29 cellular contexts compared by ENCODE assay signal in the genomic region with DNA sequence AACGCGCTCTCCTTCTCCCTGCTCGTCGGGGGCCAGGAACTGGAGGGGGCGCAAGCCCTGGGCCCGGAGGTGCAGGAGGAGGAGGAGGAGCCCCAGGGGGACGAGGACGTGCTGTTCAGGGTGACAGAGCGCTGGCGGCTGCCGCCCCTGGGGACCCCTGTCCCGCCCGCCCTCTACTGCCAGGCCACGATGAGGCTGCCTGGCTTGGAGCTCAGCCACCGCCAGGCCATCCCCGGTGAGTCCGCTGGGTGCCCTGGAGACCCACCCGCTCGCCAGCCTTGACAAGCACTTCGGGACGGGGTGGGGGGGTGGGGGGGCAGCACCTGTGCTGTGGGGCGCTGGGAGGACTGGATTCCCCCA. TPM values are rescaled to one million over a fixed set of nuclear protein-coding genes. Genes with fewer than 3 reads are reported as not detected.
DNase-seq lines count a peak whose midpoint lies in the region; TF ChIP-seq lines count a peak whose summit lies in the region.
"Had no signal": no experiment of that assay in that cellular context is flagged by ENCODE, and none has a peak within 500 bp of the region (broad histone marks: within the 10 kb centered on the region; RNA-seq: fewer than 3 reads in every experiment).

No MANE protein-coding gene starts in this region.

- H3K36me3 ChIP-seq in iPS-20b (ENCODE audit: insufficient read depth, low read depth, low read length) (no peaks in the 10 kb centered on the region), vagina (no peaks in the 10 kb centered on the region)
- H3K36me3 ChIP-seq: heart left ventricle, left lung, neutrophil, SJSA1, tibial nerve had no signal

- H3K4me3 ChIP-seq in NB4 (ENCODE audit: low read depth, low read length) (no peak overlapping the region), iPS-20b (ENCODE audit: low read length) (peak overlapping the region; percentile 50; the same call in 1 of the 2 replicates), vagina (no peak overlapping the region)
- H3K4me3 ChIP-seq: left lung, psoas muscle, SJSA1, tibial nerve had no signal

- H3K9me3 Mint-ChIP-seq in chondrocyte (ENCODE audit: low read depth), result no peaks in the 10 kb centered on the region
- H3K9me3 Mint-ChIP-seq: T-helper 1 cell treated with Interleukin-12 subunit alpha and Interleukin-12 subunit beta and Interleukin-4 antibody, amounts not matched to agents 30 μg/mL and 1 μg/mL, for 36 hours had no signal

- peaks cover 2% of the 10 kb centered on the region for H3K36me3 Mint-ChIP-seq in chondrocyte (ENCODE audit: low read depth)

- intact Hi-C loops in vagina (cut with DNase I), result no loop called here

- no peak for TF ChIP-seq CTCF in NB4 (IDR thresholded peaks at IDR 0.05; ENCODE audit: low read depth, low read length)
- TF ChIP-seq CTCF in chondrocyte (IDR thresholded peaks at IDR 0.05), result no peak
- no peak for TF ChIP-seq CTCF in vagina (IDR thresholded peaks at IDR 0.05)

- no peak overlapping the region for H3K9ac ChIP-seq in iPS-20b (ENCODE audit: low read depth, low read length)

- peak; percentile 53 for DNase-seq in 8988T
- DNase-seq in D341Med (ENCODE audit: low spot score), result peak; percentile 68
- DNase-seq in NB4 (ENCODE audit: low read depth), result peak; percentile 49
- no peak for DNase-seq in NCI-H2196 (lab: John Stamatoyannopoulos, UW; ENCODE audit: unreplicated experiment)
- DNase-seq in SKM-1 treated with dmso at 0.1 percent for 144 hours (lab: John Stamatoyannopoulos, UW; ENCODE audit: unreplicated experiment), result no peak
- no peak for DNase-seq in chondrocyte (ENCODE audit: low spot score)
- no peak for DNase-seq in vagina (ENCODE audit: extremely low spot score in 2 of 2)
- DNase-seq: ACHN; activated CD4-positive, alpha-beta memory T cell treated with anti-CD3 and anti-CD28 coated beads, Interleukin-2, amount 10 ng/mL, durations not matched to agents 7 days and 5 days; activated CD4-positive, CD25-positive, alpha-beta regulatory T cell treated with anti-CD3 and anti-CD28 coated beads, Interleukin-2, amount 50 U/mL, for 72 hours; C1 segment of cervical spinal cord; COR-L47; foreskin keratinocyte; mesenchymal stem cell; NCI-H2081 treated with DMSO at 0.1 percent for 48 hours; NCI-H345 had no signal

- TF ChIP-seq POLR2A in NB4 (IDR thresholded peaks at IDR 0.05; ENCODE audit: extremely low read depth, insufficient read length), result no peak
- TF ChIP-seq POLR2A in vagina (IDR thresholded peaks at IDR 0.05), result no peak

- H3K27me3 ChIP-seq in iPS-20b (ENCODE audit: insufficient read depth, low read length) (peaks cover 39% of the 10 kb centered on the region), vagina (peaks cover 16% of the 10 kb centered on the region)

- H3K27ac Mint-ChIP-seq in chondrocyte (ENCODE audit: unreplicated experiment), result no peak overlapping the region
- H3K27ac Mint-ChIP-seq: activated CD4-positive, alpha-beta memory T cell treated with anti-CD3 and anti-CD28 coated beads, Interleukin-2, amount 10 ng/mL, durations not matched to agents 7 days and 5 days; activated naive CD4-positive, alpha-beta T cell treated with anti-CD3 and anti-CD28 coated beads, Interleukin-2, amount 50 U/mL, for 72 hours; activated T-helper 2 cell treated with anti-CD3 and anti-CD28 coated beads, Interferon-gamma antibody, Interleukin-2, Interleukin-4, amounts not matched to agents 10 μg/mL and 5 μg/mL and 100 μg/mL, durations not matched to agents 14 hours and 24 hours and 36 hours; T-helper 1 cell treated with Interleukin-12 subunit alpha and Interleukin-12 subunit beta and Interleukin-4 antibody, amounts not matched to agents 30 μg/mL and 1 μg/mL, for 36 hours had no signal

- no peaks in the 10 kb centered on the region for H3K9me3 ChIP-seq in iPS-20b (ENCODE audit: insufficient read depth, low read depth, low read length)
- no peaks in the 10 kb centered on the region for H3K9me3 ChIP-seq in vagina
- H3K9me3 ChIP-seq: heart left ventricle, left lung, neutrophil, psoas muscle, SJSA1, tibial nerve had no signal

- H3K4me1 Mint-ChIP-seq in chondrocyte (ENCODE audit: low read depth), result peaks cover 5% of the 10 kb centered on the region

- H3K27ac ChIP-seq in iPS-20b (ENCODE audit: low read length) (no peak overlapping the region), vagina (no peak overlapping the region)
- H3K27ac ChIP-seq: coronary artery, foreskin keratinocyte, heart left ventricle, left lung, psoas muscle, SJSA1, tibial nerve had no signal

- H3K4me1 ChIP-seq in iPS-20b (ENCODE audit: insufficient read depth, low read length), result no peaks in the 10 kb centered on the region
- peaks cover 11% of the 10 kb centered on the region for H3K4me1 ChIP-seq in vagina
- H3K4me1 ChIP-seq: foreskin keratinocyte, psoas muscle, SJSA1 had no signal

- H3K27me3 Mint-ChIP-seq in chondrocyte (ENCODE audit: low read depth), result peaks cover 15% of the 10 kb centered on the region

- H3K4me3 Mint-ChIP-seq in chondrocyte (ENCODE audit: unreplicated experiment), result no peak overlapping the region
- H3K4me3 Mint-ChIP-seq: activated CD4-positive, alpha-beta memory T cell treated with anti-CD3 and anti-CD28 coated beads, Interleukin-2, amount 10 ng/mL, durations not matched to agents 7 days and 5 days; T-helper 1 cell treated with Interleukin-12 subunit alpha and Interleukin-12 subunit beta and Interleukin-4 antibody, amounts not matched to agents 30 μg/mL and 1 μg/mL, for 36 hours had no signal

RNA-seq across cellular contexts. Expression of a gene that starts 2.3 kb away (rescaled TPM):
- total RNA-seq in chondrocyte, result 0.59 to 0.92 TPM (median 0.62 TPM) in 3 replicates
- 0.49 TPM for total RNA-seq in vagina
- total RNA-seq: bronchial epithelial cell, SJSA1 had no signal

RNA-seq across cellular contexts. Expression of a gene that starts 8.7 kb away (rescaled TPM):
- total RNA-seq in chondrocyte (18.3 to 22.6 TPM (median 21.3 TPM) in 3 replicates), vagina (39.5 TPM)

RNA-seq across cellular contexts. Expression of a gene that starts 33.0 kb away (rescaled TPM):
- total RNA-seq in chondrocyte, result 41.4 to 71.1 TPM (median 66.9 TPM) in 3 replicates
- 62.6 TPM for total RNA-seq in vagina

RNA-seq across cellular contexts. Expression of a gene that starts 37.7 kb away (rescaled TPM):
- total RNA-seq in chondrocyte, result 26.9 to 50.9 TPM (median 47.8 TPM) in 3 replicates
- 26.0 TPM for total RNA-seq in vagina
- total RNA-seq: activated CD4-positive, alpha-beta memory T cell treated with anti-CD3 and anti-CD28 coated beads, Interleukin-2, amount 10 ng/mL, durations not matched to agents 7 days and 5 days; activated naive CD4-positive, alpha-beta T cell treated with anti-CD3 and anti-CD28 coated beads, Interleukin-2, amount 50 U/mL, for 72 hours; activated T-helper 2 cell treated with anti-CD3 and anti-CD28 coated beads, Interferon-gamma antibody, Interleukin-2, Interleukin-4, amounts not matched to agents 10 μg/mL and 5 μg/mL and 100 μg/mL, durations not matched to agents 14 hours and 24 hours and 36 hours; SJSA1 had no signal

RNA-seq across cellular contexts. Expression of a gene that starts 45.3 kb away (rescaled TPM):
- total RNA-seq in chondrocyte (not detected in 3 replicates), vagina (not detected)
- total RNA-seq: bronchial epithelial cell, esophagus mucosa, foreskin keratinocyte, psoas muscle, SJSA1 had no signal

Comparison
In these comparisons a context has a peak if more than half of its experiments do, and no peak if none do; other contexts are left out.
1. DNase-seq: peak in 8988T (single experiment), D341Med (single experiment) and NB4 (single experiment); none in NCI-H2196 (single experiment), SKM-1 treated with dmso at 0.1 percent for 144 hours (single experiment), chondrocyte (single experiment) and vagina (0 of 2).